ENCODE assay signal across 20 cellular contexts in the genomic region with DNA sequence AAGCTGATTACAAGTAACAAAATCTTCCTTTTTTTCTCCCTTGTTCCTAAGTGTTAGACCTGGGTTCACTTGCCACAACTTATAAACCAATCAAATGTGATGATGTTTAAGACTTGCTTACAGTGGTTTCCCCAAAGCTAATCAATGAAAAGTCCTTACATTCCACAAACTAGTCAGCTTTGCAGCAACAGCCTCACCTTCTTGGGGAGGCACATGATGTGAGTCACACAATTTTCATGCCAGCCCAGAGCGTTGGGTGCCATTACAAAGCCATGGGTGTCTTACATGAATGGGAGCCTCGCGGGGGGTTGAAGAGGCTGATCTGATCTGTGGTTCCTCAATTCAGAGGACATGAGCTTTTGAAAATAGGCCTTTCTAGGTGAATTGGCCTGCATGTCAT.
A peak's percentile ranks its signal among the peaks of the same experiment; 100 is the strongest.
DNase-seq lines count a peak whose midpoint lies in the region; ATAC-seq and TF ChIP-seq lines count a peak whose summit lies in the region.
"Had no signal": no experiment of that assay in that cellular context is flagged by ENCODE, and none has a peak within 500 bp of the region (broad histone marks: within the 10 kb centered on the region; RNA-seq: fewer than 3 reads in every experiment).

No MANE protein-coding gene starts in this region.

- no peak overlapping the region for H3K9ac ChIP-seq in endodermal cell (ENCODE audit: extremely low read depth, low read length, poor library complexity, severe bottlenecking)
- H3K9ac ChIP-seq: BLaER1 treated with 17β-estradiol and CSF1 and Interleukin-3, amounts not matched to agents 10 nM and 100 nM had no signal

- H3K79me2 ChIP-seq in hepatocyte = peaks cover 3% of the 10 kb centered on the region

- H3K4me2 ChIP-seq in hepatocyte = no peak overlapping the region
- H3K4me2 ChIP-seq: BLaER1 treated with 17β-estradiol and CSF1 and Interleukin-3, amounts not matched to agents 10 nM and 100 nM had no signal

- H3K9me3 ChIP-seq in endodermal cell (ENCODE audit: control insufficient read depth, low read length) (no peaks in the 10 kb centered on the region), mesodermal cell (ENCODE audit: control insufficient read depth, low read length) (no peaks in the 10 kb centered on the region), hepatocyte (ENCODE audit: low read depth) (no peaks in the 10 kb centered on the region)
- H3K9me3 ChIP-seq: BLaER1 treated with 17β-estradiol and CSF1 and Interleukin-3, amounts not matched to agents 10 nM and 100 nM; ovary; transverse colon had no signal

- H3K4me1 ChIP-seq in endodermal cell (ENCODE audit: control insufficient read depth, insufficient read depth, low read length) = peaks cover 5% of the 10 kb centered on the region
- peaks cover 32% of the 10 kb centered on the region for H3K4me1 ChIP-seq in mesodermal cell (ENCODE audit: control insufficient read depth, insufficient read depth, low read length, poor library complexity, severe bottlenecking)
- H3K4me1 ChIP-seq in hepatocyte (ENCODE audit: insufficient read depth) = no peaks in the 10 kb centered on the region
- H3K4me1 ChIP-seq: BLaER1 treated with 17β-estradiol and CSF1 and Interleukin-3, amounts not matched to agents 10 nM and 100 nM; transverse colon had no signal

- WGBS in endodermal cell (ENCODE audit: insufficient coverage in 1 of 2, insufficient read length in 1 of 2), 2 experiments = 84 to 92% methylated on average over 3 of the region's 3 CpGs
- WGBS in mesodermal cell (ENCODE audit: insufficient coverage in 2 of 2), 2 experiments = 100% methylated on average over 3 of the region's 3 CpGs
- WGBS in hepatocyte (ENCODE audit: low lambda C conversion rate, missing lambda C conversion rate) = 81% methylated on average over 3 of the region's 3 CpGs

- no peak overlapping the region for H3K4me3 ChIP-seq in endodermal cell (ENCODE audit: low read length)
- H3K4me3 ChIP-seq in mesodermal cell (ENCODE audit: extremely low read depth, insufficient read depth, low read length, poor library complexity, severe bottlenecking) = no peak overlapping the region
- no peak overlapping the region for H3K4me3 ChIP-seq in hepatocyte
- H3K4me3 ChIP-seq: BLaER1 treated with 17β-estradiol and CSF1 and Interleukin-3, amounts not matched to agents 10 nM and 100 nM; ovary; transverse colon had no signal

- H3K36me3 ChIP-seq in endodermal cell (ENCODE audit: control insufficient read depth, insufficient read depth, low read length) (no peaks in the 10 kb centered on the region), mesodermal cell (ENCODE audit: control insufficient read depth, insufficient read depth, low read length) (no peaks in the 10 kb centered on the region), hepatocyte (replicated peaks; ENCODE audit: insufficient read depth, low read depth) (no peaks in the 10 kb centered on the region)
- H3K36me3 ChIP-seq: BLaER1 treated with 17β-estradiol and CSF1 and Interleukin-3, amounts not matched to agents 10 nM and 100 nM; ovary; transverse colon had no signal

- no peak for ATAC-seq in stimulated activated effector memory CD8-positive, alpha-beta T cell treated with anti-CD3 and anti-CD28 coated beads, Interleukin-12 subunit alpha, Interleukin-12 subunit beta, amount 100 ng/mL, for 72 hours
- ATAC-seq: activated CD4-positive, alpha-beta T cell treated with anti-CD3 and anti-CD28 coated beads for 36 hours; natural killer cell treated with Interleukin-12 subunit alpha and Interleukin-12 subunit beta and Interleukin-15 and Interleukin-18, amount 100 ng/mL, for 72 hours; right cardiac atrium had no signal

- H3K27ac Mint-ChIP-seq in endodermal cell = no peak overlapping the region
- no peak overlapping the region for H3K27ac Mint-ChIP-seq in stimulated activated effector memory CD8-positive, alpha-beta T cell treated with anti-CD3 and anti-CD28 coated beads, Interleukin-12 subunit alpha, Interleukin-12 subunit beta, amount 100 ng/mL, for 72 hours
- H3K27ac Mint-ChIP-seq: activated CD4-positive, alpha-beta T cell treated with anti-CD3 and anti-CD28 coated beads for 36 hours; natural killer cell treated with Interleukin-12 subunit alpha and Interleukin-12 subunit beta and Interleukin-15 and Interleukin-18, amount 100 ng/mL, for 72 hours had no signal

- TF ChIP-seq CTCF in endodermal cell (conservative IDR thresholded peaks at IDR 0.05) (no peak), hepatocyte (IDR thresholded peaks at IDR 0.05; ENCODE audit: poor library complexity) (no peak)

- H3K4me3 Mint-ChIP-seq in endodermal cell = no peak overlapping the region
- no peak overlapping the region for H3K4me3 Mint-ChIP-seq in stimulated activated effector memory CD8-positive, alpha-beta T cell treated with anti-CD3 and anti-CD28 coated beads, Interleukin-12 subunit alpha, Interleukin-12 subunit beta, amount 100 ng/mL, for 72 hours
- H3K4me3 Mint-ChIP-seq: activated CD4-positive, alpha-beta T cell treated with anti-CD3 and anti-CD28 coated beads for 36 hours; activated naive CD4-positive, alpha-beta T cell treated with anti-CD3 and anti-CD28 coated beads, Interleukin-2, amount 50 U/mL, for 24 hours; natural killer cell treated with Interleukin-12 subunit alpha and Interleukin-12 subunit beta and Interleukin-15 and Interleukin-18, amount 100 ng/mL, for 72 hours had no signal

- H3K36me3 Mint-ChIP-seq in endodermal cell (ENCODE audit: low read depth) = no peaks in the 10 kb centered on the region
- no peaks in the 10 kb centered on the region for H3K36me3 Mint-ChIP-seq in stimulated activated effector memory CD8-positive, alpha-beta T cell treated with anti-CD3 and anti-CD28 coated beads, Interleukin-12 subunit alpha, Interleukin-12 subunit beta, amount 100 ng/mL, for 72 hours
- H3K36me3 Mint-ChIP-seq: activated naive CD4-positive, alpha-beta T cell treated with anti-CD3 and anti-CD28 coated beads, Interleukin-2, amount 50 U/mL, for 24 hours; natural killer cell treated with Interleukin-12 subunit alpha and Interleukin-12 subunit beta and Interleukin-15 and Interleukin-18, amount 100 ng/mL, for 72 hours had no signal

- no peaks in the 10 kb centered on the region for H3K9me2 ChIP-seq in hepatocyte (replicated peaks; ENCODE audit: insufficient read depth)

- no peaks in the 10 kb centered on the region for H4K20me1 ChIP-seq in hepatocyte (ENCODE audit: insufficient read depth, poor library complexity, severe bottlenecking)
- H4K20me1 ChIP-seq: BLaER1 treated with 17β-estradiol and CSF1 and Interleukin-3, amounts not matched to agents 10 nM and 100 nM had no signal

- H3K27me3 ChIP-seq in endodermal cell (ENCODE audit: control insufficient read depth, insufficient read depth, low read length, poor library complexity, severe bottlenecking) (no peaks in the 10 kb centered on the region), hepatocyte (no peaks in the 10 kb centered on the region)
- H3K27me3 ChIP-seq: BLaER1 treated with 17β-estradiol and CSF1 and Interleukin-3, amounts not matched to agents 10 nM and 100 nM; ovary; transverse colon had no signal

- H2AFZ ChIP-seq in hepatocyte = no peak overlapping the region

- no peaks in the 10 kb centered on the region for H3K9me3 Mint-ChIP-seq in endodermal cell
- H3K9me3 Mint-ChIP-seq in stimulated activated effector memory CD8-positive, alpha-beta T cell treated with anti-CD3 and anti-CD28 coated beads, Interleukin-12 subunit alpha, Interleukin-12 subunit beta, amount 100 ng/mL, for 72 hours = peaks cover 3% of the 10 kb centered on the region
- H3K9me3 Mint-ChIP-seq: activated naive CD4-positive, alpha-beta T cell treated with anti-CD3 and anti-CD28 coated beads, Interleukin-2, amount 50 U/mL, for 24 hours; natural killer cell treated with Interleukin-12 subunit alpha and Interleukin-12 subunit beta and Interleukin-15 and Interleukin-18, amount 100 ng/mL, for 72 hours had no signal

- H3K4me1 Mint-ChIP-seq in endodermal cell = peaks cover 8% of the 10 kb centered on the region
- H3K4me1 Mint-ChIP-seq in stimulated activated effector memory CD8-positive, alpha-beta T cell treated with anti-CD3 and anti-CD28 coated beads, Interleukin-12 subunit alpha, Interleukin-12 subunit beta, amount 100 ng/mL, for 72 hours = no peaks in the 10 kb centered on the region
- H3K4me1 Mint-ChIP-seq: activated CD4-positive, alpha-beta T cell treated with anti-CD3 and anti-CD28 coated beads for 36 hours; activated naive CD4-positive, alpha-beta T cell treated with anti-CD3 and anti-CD28 coated beads, Interleukin-2, amount 50 U/mL, for 24 hours had no signal

- DNase-seq in EH (ENCODE audit: low read depth) (peak; percentile 31), M059J (ENCODE audit: low read depth) (peak; percentile 41), endodermal cell (peak; percentile 41), hepatocyte (ENCODE audit: low spot score) (no peak)
- DNase-seq in stimulated activated naive CD4-positive, alpha-beta T cell (lab: John Stamatoyannopoulos, UW) = no peak
- DNase-seq in stimulated activated effector memory CD8-positive, alpha-beta T cell treated with anti-CD3 and anti-CD28 coated beads, Interleukin-12 subunit alpha, Interleukin-12 subunit beta, amount 100 ng/mL, for 72 hours (ENCODE audit: low spot score in 2 of 2) = no peak
- DNase-seq in activated CD4-positive, alpha-beta T cell treated with anti-CD3 and anti-CD28 coated beads, Interleukin-2, amount 50 U/mL, for 4 hours = no peak
- DNase-seq: activated CD4-positive, alpha-beta T cell treated with anti-CD3 and anti-CD28 coated beads for 36 hours; effector memory CD4-positive, alpha-beta T cell; glutamatergic neuron; NCI-H1048; NCI-H2029; NCI-H446; ovary; right cardiac atrium; transverse colon had no signal

- H3K27me3 Mint-ChIP-seq in endodermal cell (ENCODE audit: insufficient read depth) = no peaks in the 10 kb centered on the region

- H3K27ac ChIP-seq in endodermal cell (ENCODE audit: low read depth, low read length) (no peak overlapping the region), mesodermal cell (ENCODE audit: low read depth, low read length, severe bottlenecking) (peak overlapping the region; percentile 52), hepatocyte (no peak overlapping the region)
- H3K27ac ChIP-seq: BLaER1 treated with 17β-estradiol and CSF1 and Interleukin-3, amounts not matched to agents 10 nM and 100 nM; ovary; transverse colon had no signal

Comparison
In these comparisons a context has a peak if more than half of its experiments do, and no peak if none do; other contexts are left out.
1. DNase-seq: peak in EH (single experiment), M059J (single experiment) and endodermal cell (single experiment); none in stimulated activated naive CD4-positive, alpha-beta T cell (0 of 6), hepatocyte (single experiment), stimulated activated effector memory CD8-positive, alpha-beta T cell treated with anti-CD3 and anti-CD28 coated beads, Interleukin-12 subunit alpha, Interleukin-12 subunit beta, amount 100 ng/mL, for 72 hours (0 of 2) and activated CD4-positive, alpha-beta T cell treated with anti-CD3 and anti-CD28 coated beads, Interleukin-2, amount 50 U/mL, for 4 hours (0 of 2).